In genomic region chr2:234309431-234309830, GRCh38 we compare ENCODE assay signal across 17 cellular contexts.
A peak's percentile ranks its signal among the peaks of the same experiment; 100 is the strongest.
DNase-seq lines count a peak whose midpoint lies in the region; ATAC-seq, FAIRE-seq and TF ChIP-seq lines count a peak whose summit lies in the region.
"Had no signal": no experiment of that assay in that cellular context is flagged by ENCODE, and none has a peak within 500 bp of the region (broad histone marks: within the 10 kb centered on the region; RNA-seq: fewer than 3 reads in every experiment).

No MANE protein-coding gene starts in this region.

- H3K27ac ChIP-seq in foreskin keratinocyte (peak overlapping the region; percentile 61), suprapubic skin (peak overlapping the region; percentile 2)
- H3K27ac ChIP-seq: breast epithelium, KMS-11, tibial artery had no signal

- peak overlapping the region; percentile 2 for H3K4me3 Mint-ChIP-seq in activated T-cell treated with anti-CD3 and anti-CD28 coated beads, Interleukin-2, amount 50 U/mL, for 4 hours
- peak overlapping the region; percentile 50 for H3K4me3 Mint-ChIP-seq in activated B cell treated with CpG ODN at 0.5 μM for 24 hours

- no peak for TF ChIP-seq EP300 in suprapubic skin (IDR thresholded peaks at IDR 0.05)

- peaks cover 54% of the 10 kb centered on the region for H3K4me1 Mint-ChIP-seq in activated T-cell treated with anti-CD3 and anti-CD28 coated beads, Interleukin-2, amount 50 U/mL, for 4 hours (ENCODE audit: low read depth)
- peaks cover 35% of the 10 kb centered on the region for H3K4me1 Mint-ChIP-seq in activated B cell treated with CpG ODN at 0.5 μM for 24 hours

- intact Hi-C loops in activated B cell treated with CpG ODN at 0.5 μM for 24 hours (cut with micrococcal nuclease) = loop anchor here (1.0 to 2.0 kb wide), 6 partner anchors 101 to 191 kb away; no protein-coding TSS in a partner anchor

- TF ChIP-seq CTCF in activated B cell treated with CpG ODN at 0.5 μM for 24 hours (IDR thresholded peaks at IDR 0.05) (no peak), foreskin keratinocyte (conservative IDR thresholded peaks at IDR 0.05) (no peak), suprapubic skin (IDR thresholded peaks at IDR 0.05) (no peak)

- peaks cover 3% of the 10 kb centered on the region for H3K9me3 Mint-ChIP-seq in activated T-cell treated with anti-CD3 and anti-CD28 coated beads, Interleukin-2, amount 50 U/mL, for 4 hours
- no peaks in the 10 kb centered on the region for H3K9me3 Mint-ChIP-seq in activated B cell treated with CpG ODN at 0.5 μM for 24 hours

- no peak overlapping the region for H3K4me3 ChIP-seq in suprapubic skin
- H3K4me3 ChIP-seq: breast epithelium, lung, tibial artery had no signal

- ATAC-seq in activated T-cell treated with anti-CD3 and anti-CD28 coated beads, Interleukin-2, amount 50 U/mL, for 4 hours = no peak
- ATAC-seq in activated B cell treated with CpG ODN at 0.5 μM for 24 hours (ENCODE audit: low read depth) (no peak), foreskin keratinocyte (no peak)

- H3K27ac Mint-ChIP-seq in activated B cell treated with CpG ODN at 0.5 μM for 24 hours = peak overlapping the region; percentile 74

- no peak for FAIRE-seq in urothelium cell line (lab: Jason Lieb, UNC)

- POLR2A ChIA-PET in activated B cell treated with CpG ODN at 0.5 μM for 24 hours (lab: Charles Lee) = interaction anchor here (0.6 to 3.4 kb wide), 10 partner anchors 18 to 265 kb away, joined by 3 to 39 read pairs (median 8); partner anchors contain the start of gene ARL4C

- no peaks in the 10 kb centered on the region for H3K36me3 Mint-ChIP-seq in activated T-cell treated with anti-CD3 and anti-CD28 coated beads, Interleukin-2, amount 50 U/mL, for 4 hours (ENCODE audit: insufficient read depth)
- no peaks in the 10 kb centered on the region for H3K36me3 Mint-ChIP-seq in activated B cell treated with CpG ODN at 0.5 μM for 24 hours (ENCODE audit: low read depth)

- no peaks in the 10 kb centered on the region for H3K27me3 Mint-ChIP-seq in activated T-cell treated with anti-CD3 and anti-CD28 coated beads, Interleukin-2, amount 50 U/mL, for 4 hours (ENCODE audit: low read depth)
- H3K27me3 Mint-ChIP-seq in activated B cell treated with CpG ODN at 0.5 μM for 24 hours = peaks cover 33% of the 10 kb centered on the region

- H3K4me1 ChIP-seq in foreskin keratinocyte = peaks cover 23% of the 10 kb centered on the region
- peaks cover 26% of the 10 kb centered on the region for H3K4me1 ChIP-seq in suprapubic skin

- TF ChIP-seq POLR2A in suprapubic skin (IDR thresholded peaks at IDR 0.05) = no peak

- no peaks in the 10 kb centered on the region for H3K9me3 ChIP-seq in suprapubic skin
- H3K9me3 ChIP-seq: breast epithelium, tibial artery had no signal

- H3K36me3 ChIP-seq in suprapubic skin = no peaks in the 10 kb centered on the region
- H3K36me3 ChIP-seq: breast epithelium, tibial artery had no signal

- no peak for DNase-seq in activated T-cell treated with anti-CD3 and anti-CD28 coated beads, Interleukin-2, amount 50 U/mL, for 4 hours
- no peak for DNase-seq in activated T-cell treated with anti-CD3 and anti-CD28 coated beads, Interleukin-2, amount 50 U/mL, for 1 hour
- no peak for DNase-seq in activated B cell treated with CpG ODN at 0.5 μM for 24 hours
- DNase-seq in foreskin keratinocyte = no peak
- DNase-seq in suprapubic skin (ENCODE audit: low spot score in 2 of 2) = no peak
- no peak for DNase-seq in urothelium cell line (ENCODE audit: low spot score)
- no peak for DNase-seq in LoVo (ENCODE audit: low spot score)
- DNase-seq in D341Med (ENCODE audit: low spot score) = no peak
- DNase-seq: DND-41, foreskin fibroblast, GOT3, NCI-H146, NCI-H510A had no signal

- CTCF ChIA-PET in activated B cell treated with CpG ODN at 0.5 μM for 24 hours (lab: Charles Lee) = interaction anchor here (1.0 to 1.8 kb wide), 6 partner anchors 20 to 188 kb away, joined by 3 to 6 read pairs (median 4); partner anchors contain the start of gene ARL4C

- WGBS in suprapubic skin = 91% methylated on average over 5 of the region's 5 CpGs

- no peaks in the 10 kb centered on the region for H3K27me3 ChIP-seq in foreskin keratinocyte
- no peaks in the 10 kb centered on the region for H3K27me3 ChIP-seq in suprapubic skin
- H3K27me3 ChIP-seq: breast epithelium, tibial artery had no signal
